In genomic region chr10:31757374-31757773, GRCh38 we compare ENCODE assay signal across 10 cellular contexts.
DNase-seq lines count a peak whose midpoint lies in the region; ATAC-seq, FAIRE-seq and TF ChIP-seq lines count a peak whose summit lies in the region.
"Had no signal": no experiment of that assay in that cellular context is flagged by ENCODE, and none has a peak within 500 bp of the region (broad histone marks: within the 10 kb centered on the region; RNA-seq: fewer than 3 reads in every experiment).

No MANE protein-coding gene starts in this region.

- H3K9me3 ChIP-seq in HUES64 (ENCODE audit: insufficient read depth, low read depth, low read length) (no peaks in the 10 kb centered on the region), left ventricle myocardium inferior (replicated peaks) (no peaks in the 10 kb centered on the region), skeletal muscle tissue (ENCODE audit: control insufficient read depth in 3 of 3, low read length in 3 of 3) (no peaks in the 10 kb centered on the region), small intestine (ENCODE audit: control insufficient read depth, low read depth) (no peaks in the 10 kb centered on the region)

- peak overlapping the region; percentile 50; the same call in 1 of the 2 replicates for H3K27ac ChIP-seq in HUES64 (ENCODE audit: low read depth, low read length)
- H3K27ac ChIP-seq in left ventricle myocardium inferior (replicated peaks), result peak overlapping the region; percentile 99
- H3K27ac ChIP-seq in skeletal muscle tissue (ENCODE audit: low read depth, low read length), result peak overlapping the region; percentile 94
- peak overlapping the region in 1 of 2 donors; percentile 33 for H3K27ac ChIP-seq in small intestine (ENCODE audit: low read depth in 1 of 2, low read length in 1 of 2)
- H3K27ac ChIP-seq: WERI-Rb-1 had no signal

- H3K9ac ChIP-seq in HUES64 (ENCODE audit: low read depth, low read length) (0 out of 2 replicates have a peak overlapping the region, but pooled peaks have one; percentile 8), skeletal muscle tissue (ENCODE audit: low read depth in 1 of 3, low read length in 3 of 3) (peak overlapping the region in 2 of 3 donors; percentile 21 to 54)

- H3K4me3 ChIP-seq in HUES64 (ENCODE audit: low read length), result no peak overlapping the region
- no peak overlapping the region for H3K4me3 ChIP-seq in left ventricle myocardium inferior
- H3K4me3 ChIP-seq in skeletal muscle tissue (ENCODE audit: low read length in 3 of 3), result no peak overlapping the region
- H3K4me3 ChIP-seq in small intestine (ENCODE audit: low read depth in 1 of 2, low read length in 2 of 2), result no peak overlapping the region

- peak; percentile 68 for DNase-seq in NCI-H69 (lab: John Stamatoyannopoulos, UW)
- no peak for DNase-seq in left ventricle myocardium inferior
- DNase-seq in retina, result no peak
- DNase-seq in SKM-1 (lab: John Stamatoyannopoulos, UW; ENCODE audit: unreplicated experiment), result no peak
- DNase-seq in small intestine, result no peak
- DNase-seq: activated effector memory CD4-positive, alpha-beta T cell treated with anti-CD3 and anti-CD28 coated beads, Interleukin-2, amount 50 U/mL, for 16 hours; WERI-Rb-1 had no signal

- H3K4me1 ChIP-seq in HUES64 (ENCODE audit: insufficient read depth, low read length) (peaks cover 49% of the 10 kb centered on the region), left ventricle myocardium inferior (peaks cover 54% of the 10 kb centered on the region), skeletal muscle tissue (ENCODE audit: control insufficient read depth in 3 of 3, insufficient read depth in 3 of 3, low read length in 3 of 3) (peaks cover 44 to 61% (median 54%) of the 10 kb centered on the region in 3 donors), small intestine (ENCODE audit: control insufficient read depth in 2 of 2, insufficient read depth in 1 of 2, low read depth in 1 of 2, low read length in 1 of 2) (peaks cover 0 to 9% of the 10 kb centered on the region in 2 donors)

- TF ChIP-seq CTCF in left ventricle myocardium inferior (IDR thresholded peaks at IDR 0.05; ENCODE audit: borderline replicate concordance), result no peak

- no peak for FAIRE-seq in small intestine (lab: Jason Lieb, UNC)

- intact Hi-C loops in left ventricle myocardium inferior (cut with micrococcal nuclease), result loop anchor here (10.0 kb wide), 1 partner anchor 53 kb away; no protein-coding TSS in a partner anchor

- no peak for ATAC-seq in HG03378 (IDR thresholded peaks at IDR 0.05; ENCODE audit: unreplicated experiment)

- H3K27me3 ChIP-seq in HUES64 (ENCODE audit: insufficient read depth, low read length) (no peaks in the 10 kb centered on the region), left ventricle myocardium inferior (ENCODE audit: low read depth) (no peaks in the 10 kb centered on the region), skeletal muscle tissue (ENCODE audit: control insufficient read depth in 3 of 3, insufficient read depth in 3 of 3, low read length in 3 of 3) (no peaks in the 10 kb centered on the region), small intestine (ENCODE audit: control insufficient read depth in 2 of 2, insufficient read depth in 2 of 2, low read length in 2 of 2) (no peaks in the 10 kb centered on the region)

- H3K36me3 ChIP-seq in HUES64 (ENCODE audit: insufficient read depth, low read length), result no peaks in the 10 kb centered on the region
- no peaks in the 10 kb centered on the region for H3K36me3 ChIP-seq in left ventricle myocardium inferior
- H3K36me3 ChIP-seq in skeletal muscle tissue (ENCODE audit: control insufficient read depth in 3 of 3, insufficient read depth in 3 of 3, low read length in 3 of 3), result no peaks in the 10 kb centered on the region
- no peaks in the 10 kb centered on the region for H3K36me3 ChIP-seq in small intestine (ENCODE audit: control insufficient read depth in 2 of 2, insufficient read depth in 2 of 2, low read length in 2 of 2)
- H3K36me3 ChIP-seq: WERI-Rb-1 had no signal

- 77% methylated on average over 8 of the region's 9 CpGs for WGBS in HUES64
- WGBS in small intestine, 3 donors, result 66 to 85% (median 71%) methylated on average over 9 of the region's 9 CpGs
